ENCODE assay signal across 8 cellular contexts in the genomic region with DNA sequence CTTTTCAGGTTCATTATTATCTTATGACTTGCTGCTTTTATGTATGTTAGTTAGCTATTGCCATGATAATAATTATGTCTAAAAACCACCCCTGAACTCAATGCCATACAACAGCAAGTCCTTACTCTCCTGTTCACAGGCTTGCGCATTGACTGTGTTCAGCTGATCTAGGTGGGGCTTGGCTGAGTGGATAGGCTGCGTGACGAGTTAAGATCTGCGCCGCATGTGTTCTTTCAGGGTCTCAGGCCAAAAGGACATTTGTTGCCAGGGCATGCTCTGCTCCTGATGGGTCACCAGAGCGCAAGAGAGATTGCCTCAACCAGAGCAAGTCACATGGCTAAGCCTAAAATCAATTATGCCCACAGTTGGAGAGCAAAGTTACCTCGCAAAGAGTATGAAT. TPM values are rescaled to one million over a fixed set of nuclear protein-coding genes. Genes with fewer than 3 reads are reported as not detected.
A peak's percentile ranks its signal among the peaks of the same experiment; 100 is the strongest.
DNase-seq lines count a peak whose midpoint lies in the region; ATAC-seq and TF ChIP-seq lines count a peak whose summit lies in the region.

No MANE protein-coding gene starts in this region.

- H3K9me3 Mint-ChIP-seq in activated T-cell treated with anti-CD3 and anti-CD28 coated beads, Interleukin-2, amount 50 U/mL, for 4 hours, result peaks cover 26% of the 10 kb centered on the region

- no peak for DNase-seq in activated T-cell treated with anti-CD3 and anti-CD28 coated beads, Interleukin-2, amount 50 U/mL, for 4 hours
- DNase-seq in activated T-cell treated with anti-CD3 and anti-CD28 coated beads, Interleukin-2, amount 50 U/mL, for 1 hour, result no peak
- peak; percentile 21 to 24 for DNase-seq in activated T-cell treated with anti-CD3 and anti-CD28 coated beads, Interleukin-2, amount 50 U/mL, for 48 hours
- DNase-seq in hepatic stellate cell (ENCODE audit: low spot score) (peak; percentile 27), skeletal muscle cell (ENCODE audit: low read depth) (peak; percentile 5), HEK293T (ENCODE audit: extremely low spot score) (no peak)

- H3K27me3 Mint-ChIP-seq in activated T-cell treated with anti-CD3 and anti-CD28 coated beads, Interleukin-2, amount 50 U/mL, for 4 hours (ENCODE audit: low read depth), result no peaks in the 10 kb centered on the region

- H3K4me3 ChIP-seq in skeletal muscle cell (ENCODE audit: low read depth, low read length), result peak overlapping the region; percentile 78

- POLR2A ChIA-PET in HEK293T (lab: Yijun Ruan, JAX), result no interaction called here

- ATAC-seq in activated T-cell treated with anti-CD3 and anti-CD28 coated beads, Interleukin-2, amount 50 U/mL, for 4 hours, result no peak
- ATAC-seq in HG03175 (IDR thresholded peaks at IDR 0.05; ENCODE audit: unreplicated experiment) (no peak), HG02870 (IDR thresholded peaks at IDR 0.05; ENCODE audit: unreplicated experiment) (no peak)

- peaks cover 61% of the 10 kb centered on the region for H3K36me3 Mint-ChIP-seq in activated T-cell treated with anti-CD3 and anti-CD28 coated beads, Interleukin-2, amount 50 U/mL, for 4 hours (ENCODE audit: insufficient read depth)

- H3K4me3 Mint-ChIP-seq in activated T-cell treated with anti-CD3 and anti-CD28 coated beads, Interleukin-2, amount 50 U/mL, for 4 hours, result peak overlapping the region; percentile 87

- CTCF ChIA-PET in HEK293T (lab: Yijun Ruan, JAX), result no interaction called here

- peaks cover 32% of the 10 kb centered on the region for H3K4me1 Mint-ChIP-seq in activated T-cell treated with anti-CD3 and anti-CD28 coated beads, Interleukin-2, amount 50 U/mL, for 4 hours (ENCODE audit: low read depth)

TF ChIP-seq in HEK293T, 16 proteins besides CTCF, POLR2A, EP300 and RAD21:
- TF ChIP-seq FOXK2 (IDR thresholded peaks at IDR 0.05), result no peak
- no peak for TF ChIP-seq SUZ12 (IDR thresholded peaks at IDR 0.05)
- TF ChIP-seq LEF1 (IDR thresholded peaks at IDR 0.05; ENCODE audit: borderline replicate concordance), result no peak
- TF ChIP-seq ZNF384 (IDR thresholded peaks at IDR 0.05), result no peak
- TF ChIP-seq CTBP1 (IDR thresholded peaks at IDR 0.05; ENCODE audit: borderline replicate concordance), result no peak
- TF ChIP-seq, protein P1, sequence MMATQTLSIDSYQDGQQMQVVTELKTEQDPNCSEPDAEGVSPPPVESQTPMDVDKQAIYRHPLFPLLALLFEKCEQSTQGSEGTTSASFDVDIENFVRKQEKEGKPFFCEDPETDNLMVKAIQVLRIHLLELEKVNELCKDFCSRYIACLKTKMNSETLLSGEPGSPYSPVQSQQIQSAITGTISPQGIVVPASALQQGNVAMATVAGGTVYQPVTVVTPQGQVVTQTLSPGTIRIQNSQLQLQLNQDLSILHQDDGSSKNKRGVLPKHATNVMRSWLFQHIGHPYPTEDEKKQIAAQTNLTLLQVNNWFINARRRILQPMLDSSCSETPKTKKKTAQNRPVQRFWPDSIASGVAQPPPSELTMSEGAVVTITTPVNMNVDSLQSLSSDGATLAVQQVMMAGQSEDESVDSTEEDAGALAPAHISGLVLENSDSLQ (IDR thresholded peaks at IDR 0.05), result no peak
- no peak for TF ChIP-seq FOXA1 (IDR thresholded peaks at IDR 0.05)

RNA-seq across cellular contexts. Expression of gene ZNF568, which starts 0.9 kb away (rescaled TPM):
- 1 to 10 TPM; 5.7 to 7.7 (median 6.7) TPM for total RNA-seq in activated T-cell treated with anti-CD3 and anti-CD28 coated beads, Interleukin-2, amount 50 U/mL, for 4 hours

RNA-seq across cellular contexts. Expression of gene ZNF829, which starts 0.9 kb away (rescaled TPM):
- 1 to 10 TPM; 4.3 to 5.2 (median 4.7) TPM for total RNA-seq in activated T-cell treated with anti-CD3 and anti-CD28 coated beads, Interleukin-2, amount 50 U/mL, for 4 hours

Comparison
In these comparisons a context has a peak if more than half of its experiments do, and no peak if none do; other contexts are left out.
1. DNase-seq: peak in activated T-cell treated with anti-CD3 and anti-CD28 coated beads, Interleukin-2, amount 50 U/mL, for 48 hours (2 of 2), hepatic stellate cell (single experiment) and skeletal muscle cell (single experiment); none in activated T-cell treated with anti-CD3 and anti-CD28 coated beads, Interleukin-2, amount 50 U/mL, for 4 hours (single experiment), activated T-cell treated with anti-CD3 and anti-CD28 coated beads, Interleukin-2, amount 50 U/mL, for 1 hour (single experiment) and HEK293T (single experiment).